In the genomic region with DNA sequence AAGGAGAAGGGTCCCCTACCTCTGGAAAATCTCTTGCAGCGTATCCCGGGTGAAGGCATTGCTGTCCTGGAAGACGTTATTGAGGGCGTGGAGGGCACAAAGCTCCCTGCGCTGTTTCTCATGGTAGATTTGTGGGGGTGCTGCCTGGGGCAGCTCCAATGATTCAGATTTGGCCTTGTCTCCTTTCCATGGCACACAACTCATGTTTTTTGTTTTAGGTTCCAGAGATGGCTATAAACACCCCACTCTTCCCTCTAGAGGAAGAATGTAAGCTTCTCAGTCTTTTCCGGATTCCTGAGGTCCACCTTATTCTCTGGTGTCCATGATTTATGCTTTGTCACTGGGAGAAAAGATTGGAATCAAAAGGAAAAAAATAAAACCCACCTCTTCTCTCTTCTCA, we compare ENCODE assay signal across 6 cellular contexts. TPM values are rescaled to one million over a fixed set of nuclear protein-coding genes. Genes with fewer than 3 reads are reported as not detected.
DNase-seq lines count a peak whose midpoint lies in the region; ATAC-seq and TF ChIP-seq lines count a peak whose summit lies in the region.

No MANE protein-coding gene starts in this region.

- H3K4me1 Mint-ChIP-seq in activated B cell treated with CpG ODN at 0.5 μM for 24 hours, result peaks cover 66% of the 10 kb centered on the region

- H3K27ac Mint-ChIP-seq in activated B cell treated with CpG ODN at 0.5 μM for 24 hours, result peak overlapping the region; percentile 94

- H3K27me3 Mint-ChIP-seq in activated B cell treated with CpG ODN at 0.5 μM for 24 hours, result no peaks in the 10 kb centered on the region

- CTCF ChIA-PET in activated B cell treated with CpG ODN at 0.5 μM for 24 hours (lab: Charles Lee), result interaction anchor here (2.7 kb wide), 1 partner anchor 18 kb away, joined by 19 read pairs; the partner anchor contains the start of gene TOMM22

- peak overlapping the region; percentile 92 for H3K4me3 Mint-ChIP-seq in activated B cell treated with CpG ODN at 0.5 μM for 24 hours

- peak overlapping the region; percentile 90 to 98 for H3K27ac ChIP-seq in liver (ENCODE audit: low read depth in 1 of 2, low read length in 2 of 2)

- H3K4me1 ChIP-seq in liver (ENCODE audit: control insufficient read depth in 4 of 4, insufficient read depth in 4 of 4, low read length in 3 of 4), result peaks cover 8 to 41% (median 32%) of the 10 kb centered on the region in 4 donors

- 49% methylated on average over 6 of the region's 6 CpGs for WGBS in liver

- no peak for TF ChIP-seq RAD21 in liver (IDR thresholded peaks at IDR 0.05)

- no peak for ATAC-seq in activated B cell treated with CpG ODN at 0.5 μM for 24 hours (ENCODE audit: low read depth)
- ATAC-seq in GM19397 (IDR thresholded peaks at IDR 0.05; ENCODE audit: unreplicated experiment), result no peak

- no peaks in the 10 kb centered on the region for H3K27me3 ChIP-seq in liver (ENCODE audit: control insufficient read depth in 4 of 4, insufficient read depth in 4 of 4, low read length in 3 of 4)

- no peaks in the 10 kb centered on the region for H3K36me3 ChIP-seq in liver (ENCODE audit: control insufficient read depth in 4 of 4, insufficient read depth in 3 of 4, low read depth in 1 of 4, low read length in 3 of 4)

- intact Hi-C loops in activated B cell treated with CpG ODN at 0.5 μM for 24 hours (cut with micrococcal nuclease), result loop anchor here (1.0 to 10.0 kb wide), 7 partner anchors 18 to 1345 kb away; partner anchors contain the start of genes CBY1, CSNK1E, DDX17 and FAM227A

- H3K9me3 Mint-ChIP-seq in activated B cell treated with CpG ODN at 0.5 μM for 24 hours, result no peaks in the 10 kb centered on the region

- H3K9ac ChIP-seq in liver (ENCODE audit: low read depth in 1 of 2, low read length in 2 of 2), result peak overlapping the region; percentile 89 to 97

- peak overlapping the region; percentile 65 to 83 (median 66) for H3K4me3 ChIP-seq in liver (ENCODE audit: low read depth in 1 of 3, low read length in 3 of 3)

- DNase-seq in EL (peak; percentile 55), activated B cell treated with CpG ODN at 0.5 μM for 24 hours (no peak), NCI-H2107 (lab: John Stamatoyannopoulos, UW) (no peak), DMS153 (lab: John Stamatoyannopoulos, UW) (no peak)

- POLR2A ChIA-PET in activated B cell treated with CpG ODN at 0.5 μM for 24 hours (lab: Charles Lee), result interaction anchor here (0.6 to 3.4 kb wide), 4 partner anchors 10 to 18 kb away, joined by 3 to 23 read pairs (median 4); partner anchors contain the start of gene TOMM22

- H3K9me3 ChIP-seq in liver (ENCODE audit: control insufficient read depth in 4 of 4, low read length in 3 of 4), result no peaks in the 10 kb centered on the region

- TF ChIP-seq CTCF in activated B cell treated with CpG ODN at 0.5 μM for 24 hours (IDR thresholded peaks at IDR 0.05) (no peak), liver (IDR thresholded peaks at IDR 0.05; ENCODE audit: low read depth, low read length, missing input control) (no peak)

- peaks cover 22% of the 10 kb centered on the region for H3K36me3 Mint-ChIP-seq in activated B cell treated with CpG ODN at 0.5 μM for 24 hours (ENCODE audit: low read depth)

TF ChIP-seq in liver, 16 proteins besides CTCF, POLR2A, EP300 and RAD21:
- TF ChIP-seq FOXA1 (IDR thresholded peaks at IDR 0.05) (no peak), SP1 (IDR thresholded peaks at IDR 0.05) (no peak), HNF4G (IDR thresholded peaks at IDR 0.05) (no peak), YY1 (IDR thresholded peaks at IDR 0.05) (no peak), HNF4A (conservative IDR thresholded peaks at IDR 0.05) (no peak), TAF1 (conservative IDR thresholded peaks at IDR 0.05) (no peak), MAX (IDR thresholded peaks at IDR 0.05) (no peak), EGR1 (IDR thresholded peaks at IDR 0.05; ENCODE audit: low read depth in 2 of 2) (no peak)
- TF ChIP-seq, protein P1, sequence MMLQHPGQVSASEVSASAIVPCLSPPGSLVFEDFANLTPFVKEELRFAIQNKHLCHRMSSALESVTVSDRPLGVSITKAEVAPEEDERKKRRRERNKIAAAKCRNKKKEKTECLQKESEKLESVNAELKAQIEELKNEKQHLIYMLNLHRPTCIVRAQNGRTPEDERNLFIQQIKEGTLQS (IDR thresholded peaks at IDR 0.05), result no peak

RNA-seq across cellular contexts. Expression of gene JOSD1, which starts 1.0 kb away (rescaled TPM):
- total RNA-seq in activated B cell treated with CpG ODN at 0.5 μM for 24 hours (39.3 and 45.2 TPM in 2 replicates), liver (10 to 100 TPM; 15.6 to 20.6 TPM)
- 10 to 100 TPM in 1 of 2 donors, 1 to 10 TPM in 1; 3.4 to 13.8 TPM for polyA plus RNA-seq in liver

RNA-seq across cellular contexts. Expression of gene GTPBP1, which starts 6.0 kb away (rescaled TPM):
- total RNA-seq in activated B cell treated with CpG ODN at 0.5 μM for 24 hours (90.6 and 103 TPM in 2 replicates), liver (10 to 100 TPM; 24.3 to 56.3 TPM)
- polyA plus RNA-seq in liver, result 1 to 10 TPM; 5.3 to 7.8 TPM

RNA-seq across cellular contexts. Expression of gene TOMM22, which starts 18.0 kb away (rescaled TPM):
- 99.4 and 109 TPM in 2 replicates for total RNA-seq in activated B cell treated with CpG ODN at 0.5 μM for 24 hours
- total RNA-seq in liver, result 10 to 100 TPM; 20.2 to 20.8 TPM
- 10 to 100 TPM; 21.9 to 44.3 TPM for polyA plus RNA-seq in liver

RNA-seq across cellular contexts. Expression of gene CBY1, which starts 43.3 kb away (rescaled TPM):
- 7.3 and 14.1 TPM in 2 replicates for total RNA-seq in activated B cell treated with CpG ODN at 0.5 μM for 24 hours
- 1 to 10 TPM; 6.3 to 8.6 TPM for total RNA-seq in liver
- 10 to 100 TPM in 1 of 2 donors, 1 to 10 TPM in 1; 9.3 to 14.9 TPM for polyA plus RNA-seq in liver

RNA-seq across cellular contexts. Expression of gene FAM227A, which starts 43.6 kb away (rescaled TPM):
- total RNA-seq in activated B cell treated with CpG ODN at 0.5 μM for 24 hours (0.20 and 0.66 TPM in 2 replicates), liver (under 1 TPM; 0.05 to 0.42 TPM)
- polyA plus RNA-seq in liver, result under 1 TPM; 0.01 to 0.03 TPM
